Comparison of ENCODE assay signal across 8 cellular contexts in the genomic region with DNA sequence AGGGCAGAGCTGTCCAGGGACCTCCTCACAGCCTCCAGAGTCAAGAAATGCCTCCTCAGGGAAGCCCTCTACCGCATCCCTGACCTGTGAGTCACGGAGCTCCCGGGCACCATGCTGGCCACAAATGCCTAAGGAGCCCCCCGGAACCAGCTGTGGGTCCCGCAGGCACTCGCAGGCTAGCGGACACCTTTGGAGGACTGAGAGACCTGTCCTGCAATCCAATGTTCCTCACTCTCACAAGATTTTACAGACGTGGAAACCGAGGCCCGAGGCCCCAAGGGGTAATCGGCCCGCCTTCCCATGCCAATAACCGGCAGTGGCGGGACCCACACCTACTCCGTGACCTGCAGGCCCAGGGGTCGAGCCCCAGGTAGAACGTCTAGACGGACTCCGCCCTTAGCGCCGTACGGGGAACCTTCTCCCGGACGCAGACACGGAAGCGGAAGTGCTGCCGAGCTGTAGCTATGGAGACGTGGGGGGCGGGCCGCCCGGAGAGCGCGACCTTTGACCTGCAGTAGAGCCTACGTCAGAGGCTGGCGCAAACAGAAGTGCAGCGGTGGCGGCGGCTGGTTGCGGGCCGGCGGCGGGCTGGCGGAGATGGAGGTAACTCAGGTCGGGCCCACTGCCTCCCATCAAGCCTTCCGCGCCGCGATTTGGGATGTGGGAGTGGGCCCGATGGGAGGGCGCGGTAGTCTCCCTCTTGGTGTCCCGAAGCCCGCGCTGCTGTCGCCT. TPM values are rescaled to one million over a fixed set of nuclear protein-coding genes. Genes with fewer than 3 reads are reported as not detected.
A peak's percentile ranks its signal among the peaks of the same experiment; 100 is the strongest.
DNase-seq lines count a peak whose midpoint lies in the region; ATAC-seq and TF ChIP-seq lines count a peak whose summit lies in the region.

A gene with protein sequence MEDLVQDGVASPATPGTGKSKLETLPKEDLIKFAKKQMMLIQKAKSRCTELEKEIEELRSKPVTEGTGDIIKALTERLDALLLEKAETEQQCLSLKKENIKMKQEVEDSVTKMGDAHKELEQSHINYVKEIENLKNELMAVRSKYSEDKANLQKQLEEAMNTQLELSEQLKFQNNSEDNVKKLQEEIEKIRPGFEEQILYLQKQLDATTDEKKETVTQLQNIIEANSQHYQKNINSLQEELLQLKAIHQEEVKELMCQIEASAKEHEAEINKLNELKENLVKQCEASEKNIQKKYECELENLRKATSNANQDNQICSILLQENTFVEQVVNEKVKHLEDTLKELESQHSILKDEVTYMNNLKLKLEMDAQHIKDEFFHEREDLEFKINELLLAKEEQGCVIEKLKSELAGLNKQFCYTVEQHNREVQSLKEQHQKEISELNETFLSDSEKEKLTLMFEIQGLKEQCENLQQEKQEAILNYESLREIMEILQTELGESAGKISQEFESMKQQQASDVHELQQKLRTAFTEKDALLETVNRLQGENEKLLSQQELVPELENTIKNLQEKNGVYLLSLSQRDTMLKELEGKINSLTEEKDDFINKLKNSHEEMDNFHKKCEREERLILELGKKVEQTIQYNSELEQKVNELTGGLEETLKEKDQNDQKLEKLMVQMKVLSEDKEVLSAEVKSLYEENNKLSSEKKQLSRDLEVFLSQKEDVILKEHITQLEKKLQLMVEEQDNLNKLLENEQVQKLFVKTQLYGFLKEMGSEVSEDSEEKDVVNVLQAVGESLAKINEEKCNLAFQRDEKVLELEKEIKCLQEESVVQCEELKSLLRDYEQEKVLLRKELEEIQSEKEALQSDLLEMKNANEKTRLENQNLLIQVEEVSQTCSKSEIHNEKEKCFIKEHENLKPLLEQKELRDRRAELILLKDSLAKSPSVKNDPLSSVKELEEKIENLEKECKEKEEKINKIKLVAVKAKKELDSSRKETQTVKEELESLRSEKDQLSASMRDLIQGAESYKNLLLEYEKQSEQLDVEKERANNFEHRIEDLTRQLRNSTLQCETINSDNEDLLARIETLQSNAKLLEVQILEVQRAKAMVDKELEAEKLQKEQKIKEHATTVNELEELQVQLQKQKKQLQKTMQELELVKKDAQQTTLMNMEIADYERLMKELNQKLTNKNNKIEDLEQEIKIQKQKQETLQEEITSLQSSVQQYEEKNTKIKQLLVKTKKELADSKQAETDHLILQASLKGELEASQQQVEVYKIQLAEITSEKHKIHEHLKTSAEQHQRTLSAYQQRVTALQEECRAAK (N-terminal part only) (plus strand): TSS at position 529 of the 732 bp plus-strand sequence. CDS start 69 bp downstream, at position 598.

- TF ChIP-seq CTCF in right atrium auricular region (IDR thresholded peaks at IDR 0.05) (no peak), psoas muscle (IDR thresholded peaks at IDR 0.05) (no peak)

- H3K27me3 ChIP-seq in right atrium auricular region (no peaks in the 10 kb centered on the region), psoas muscle (ENCODE audit: insufficient read depth in 3 of 3, low read length in 2 of 3) (no peaks in the 10 kb centered on the region)

- H3K36me3 ChIP-seq in right atrium auricular region (peaks cover 7% of the 10 kb centered on the region), psoas muscle (ENCODE audit: insufficient read depth in 1 of 2, low read depth in 1 of 2) (peaks cover 0 to 31% of the 10 kb centered on the region in 2 donors), urinary bladder (ENCODE audit: insufficient read depth) (peaks cover 5% of the 10 kb centered on the region)

- intact Hi-C loops in psoas muscle (cut with DNase I), result loop anchor here (5.0 to 10.0 kb wide), 2 partner anchors 133 to 136 kb away; no protein-coding TSS in a partner anchor

- peak within 1 kb of the TSS; percentile 98 for H3K27ac Mint-ChIP-seq in T-helper 17 cell

- H3K36me3 Mint-ChIP-seq in T-helper 17 cell (ENCODE audit: low read depth), result peaks cover 8% of the 10 kb centered on the region

- H3K4me1 ChIP-seq in right atrium auricular region (peaks cover 0 to 6% of the 10 kb centered on the region in 2 donors), psoas muscle (peaks cover 4% of the 10 kb centered on the region), urinary bladder (ENCODE audit: insufficient read depth) (no peaks in the 10 kb centered on the region)

- H3K4me3 ChIP-seq in right atrium auricular region (peak within 1 kb of the TSS; percentile 78 to 86), psoas muscle (peak within 1 kb of the TSS; percentile 95), urinary bladder (ENCODE audit: low read depth, low read length) (peak within 1 kb of the TSS; percentile 84)

- DNase-seq in NCI-H187 (lab: John Stamatoyannopoulos, UW) (peak; percentile 35 to 80), T-helper 17 cell (peak; percentile 92 to 96 (median 94)), amygdala (lab: John Stamatoyannopoulos, UW) (peak; percentile 21 to 96 (median 86)), right atrium auricular region (ENCODE audit: low spot score) (peak; percentile 96), psoas muscle (peak; percentile 94 to 97)

- H3K27ac ChIP-seq in right atrium auricular region (peak within 1 kb of the TSS; percentile 78 to 92), psoas muscle (peak within 1 kb of the TSS; percentile 81), urinary bladder (ENCODE audit: low read depth) (peak within 1 kb of the TSS; percentile 93)

- ATAC-seq in GM18502 (IDR thresholded peaks at IDR 0.05; ENCODE audit: poor library complexity, unreplicated experiment), result peak; percentile 99
- peak; percentile 97 for ATAC-seq in HG02943 (IDR thresholded peaks at IDR 0.05; ENCODE audit: low read depth, unreplicated experiment)
- peak; percentile 96 for ATAC-seq in T-helper 17 cell
- peak; percentile 100 for ATAC-seq in psoas muscle

- no peaks in the 10 kb centered on the region for H3K27me3 Mint-ChIP-seq in T-helper 17 cell

- H3K4me1 Mint-ChIP-seq in T-helper 17 cell, result peaks cover 32% of the 10 kb centered on the region

- 1 to 3% (median 1%) methylated on average over 39 to 55 of the region's 55 CpGs for WGBS in psoas muscle, 3 donors
- WGBS in urinary bladder, result 1% methylated on average over 55 of the region's 55 CpGs

- H3K9me3 ChIP-seq in T-helper 17 cell (ENCODE audit: control insufficient read depth, low read length, poor library complexity, severe bottlenecking), result no peaks in the 10 kb centered on the region
- H3K9me3 ChIP-seq in right atrium auricular region, result no peaks in the 10 kb centered on the region
- no peaks in the 10 kb centered on the region for H3K9me3 ChIP-seq in psoas muscle

- peak within 1 kb of the TSS; percentile 94 for H3K4me3 Mint-ChIP-seq in T-helper 17 cell

RNA-seq across cellular contexts. Expression of the gene that starts here (rescaled TPM):
- 100 to 1,000 TPM in 1 of 2 donors, 10 to 100 TPM in 1; 81.3 to 105 TPM for total RNA-seq in T-helper 17 cell
- total RNA-seq in right atrium auricular region, result 10 to 100 TPM; 12.8 to 16.1 TPM
- total RNA-seq in psoas muscle, result 10 to 100 TPM; 18.0 to 24.0 (median 21.5) TPM
- 10 to 100 TPM in 1 of 3 donors, 1 to 10 TPM in 2; 4.8 to 16.4 (median 4.9) TPM for polyA plus RNA-seq in psoas muscle
- total RNA-seq in urinary bladder, result 110 TPM
- 15.3 TPM for polyA plus RNA-seq in urinary bladder

Comparison
In these comparisons a context has a peak if more than half of its experiments do, and no peak if none do; other contexts are left out.
1. Peak in every context shown above with its lines: DNase-seq, ATAC-seq, H3K4me3 ChIP-seq and H3K27ac ChIP-seq.